Comparison of ENCODE assay signal across 10 cellular contexts in genomic region chr21:45609616-45610015, GRCh38. TPM values are rescaled to one million over a fixed set of nuclear protein-coding genes. Genes with fewer than 3 reads are reported as not detected.
A peak's percentile ranks its signal among the peaks of the same experiment; 100 is the strongest.
DNase-seq lines count a peak whose midpoint lies in the region; ATAC-seq and TF ChIP-seq lines count a peak whose summit lies in the region.
"Not testable (repeated sequence)": the region's sequence is repeated elsewhere in the genome, so short reads cannot be mapped to it uniquely, and the experiment has no call there.
"Had no signal": no experiment of that assay in that cellular context is flagged by ENCODE, and none has a peak within 500 bp of the region (broad histone marks: within the 10 kb centered on the region; RNA-seq: fewer than 3 reads in every experiment).

No MANE protein-coding gene starts in this region.

- not testable (repeated sequence) for H3K9me3 Mint-ChIP-seq in WTC11; chondrocyte (ENCODE audit: low read depth); memory B cell

- not testable (repeated sequence) for H3K4me1 Mint-ChIP-seq in WTC11, memory B cell
- H3K4me1 Mint-ChIP-seq in chondrocyte (ENCODE audit: low read depth): peaks cover 18% of the 10 kb centered on the region

- H3K27ac Mint-ChIP-seq in WTC11; chondrocyte (ENCODE audit: unreplicated experiment): not testable (repeated sequence)
- peak overlapping the region; percentile 26 for H3K27ac Mint-ChIP-seq in memory B cell

- ATAC-seq in WTC11; memory B cell (ENCODE audit: low read depth): not testable (repeated sequence)

- CTCF ChIA-PET in WTC11 (lab: Charles Lee): not testable (repeated sequence)

- H3K4me3 Mint-ChIP-seq in WTC11; chondrocyte (ENCODE audit: unreplicated experiment); memory B cell: not testable (repeated sequence)

- not testable (repeated sequence) for H3K27me3 Mint-ChIP-seq in WTC11 (ENCODE audit: low read depth); memory B cell
- peaks cover 29% of the 10 kb centered on the region for H3K27me3 Mint-ChIP-seq in chondrocyte (ENCODE audit: low read depth)

- DNase-seq in DMS79 (lab: John Stamatoyannopoulos, UW) (peak; percentile 7), NCI-H1092 treated with DMSO at 0.1 percent for 48 hours (lab: John Stamatoyannopoulos, UW) (peak; percentile 27), NCI-H345 (lab: John Stamatoyannopoulos, UW) (peak; percentile 58), WTC11 (ENCODE audit: low spot score) (peak; percentile 7), chondrocyte (ENCODE audit: low spot score) (peak; percentile 18)
- DNase-seq in activated CD8-positive, alpha-beta memory T cell treated with anti-CD3 and anti-CD28 coated beads, Interleukin-2, amount 50 U/mL, for 4 hours: peak; percentile 7
- DNase-seq in memory B cell (ENCODE audit: low spot score in 2 of 2): not testable (repeated sequence)
- peak; percentile 12 for DNase-seq in stimulated activated CD8-positive, alpha-beta memory T cell treated with anti-CD3 and anti-CD28 coated beads, Interleukin-4, amount 100 ng/mL, for 48 hours

- TF ChIP-seq CTCF in WTC11 (IDR thresholded peaks at IDR 0.05); chondrocyte (IDR thresholded peaks at IDR 0.05): not testable (repeated sequence)

- POLR2A ChIA-PET in WTC11 (lab: Charles Lee): not testable (repeated sequence)

- H3K36me3 Mint-ChIP-seq in WTC11; chondrocyte (ENCODE audit: low read depth); memory B cell: not testable (repeated sequence)

RNA-seq across cellular contexts. Expression of gene PCBP3, which starts 33.9 kb away (rescaled TPM):
- total RNA-seq in WTC11 (2021): 8.5 to 14.0 TPM (median 11.8 TPM) in 3 replicates
- total RNA-seq in chondrocyte: 6.4 to 11.8 TPM (median 11.8 TPM) in 3 replicates
- total RNA-seq: PC-9, SJCRH30 had no signal
